ENCODE assay signal across 16 cellular contexts in genomic region chr7:107468824-107469223, GRCh38. TPM values are rescaled to one million over a fixed set of nuclear protein-coding genes. Genes with fewer than 3 reads are reported as not detected.
DNase-seq lines count a peak whose midpoint lies in the region; ATAC-seq, FAIRE-seq and TF ChIP-seq lines count a peak whose summit lies in the region.
"Had no signal": no experiment of that assay in that cellular context is flagged by ENCODE, and none has a peak within 500 bp of the region (broad histone marks: within the 10 kb centered on the region; RNA-seq: fewer than 3 reads in every experiment).

No MANE protein-coding gene starts in this region.

- CTCF ChIA-PET in WTC11 (lab: Charles Lee), result no interaction called here

- TF ChIP-seq CTCF in heart left ventricle (IDR thresholded peaks at IDR 0.05) (no peak), WTC11 (IDR thresholded peaks at IDR 0.05) (no peak), kidney (IDR thresholded peaks at IDR 0.05; ENCODE audit: borderline replicate concordance, extremely low read depth, insufficient read depth) (no peak)

- intact Hi-C loops in heart left ventricle (cut with DNase I) (loop anchor here in 6 of 10 donors (5.0 to 10.0 kb wide), 6 partner anchors 96 to 406 kb away; partner anchors contain the start of genes BCAP29 (in 1 of the 6), COG5 (in 1 of the 6) and DUS4L (in 1 of the 6)), left ventricle myocardium superior (cut with micrococcal nuclease) (loop anchor here (10.0 kb wide), 1 partner anchor 264 kb away; no protein-coding TSS in a partner anchor), kidney (cut with DNase I) (loop anchor here (10.0 kb wide), 1 partner anchor 256 kb away; no protein-coding TSS in a partner anchor)

- H3K9me3 ChIP-seq in heart left ventricle (no peaks in the 10 kb centered on the region), kidney (ENCODE audit: control insufficient read depth in 1 of 2, low read length in 2 of 2) (no peaks in the 10 kb centered on the region)
- H3K9me3 ChIP-seq: BLaER1, Caco-2 had no signal

- H3K4me1 ChIP-seq in heart left ventricle (peaks cover 0 to 17% (median 0%) of the 10 kb centered on the region in 12 donors), kidney (ENCODE audit: control insufficient read depth in 1 of 2, insufficient read depth in 1 of 2, low read depth in 1 of 2, low read length in 2 of 2) (no peaks in the 10 kb centered on the region)
- H3K4me1 ChIP-seq: BLaER1, Caco-2 had no signal

- no peak for ATAC-seq in heart left ventricle
- ATAC-seq in left ventricle myocardium superior, result no peak
- ATAC-seq in WTC11, result no peak

- H3K27ac ChIP-seq in heart left ventricle (peak overlapping the region in 10 of 12 donors; percentile 34 to 84 (median 74)), kidney (ENCODE audit: low read depth in 2 of 2, low read length in 2 of 2) (no peak overlapping the region)
- H3K27ac ChIP-seq: 22Rv1, BLaER1 had no signal

- POLR2A ChIA-PET in WTC11 (lab: Charles Lee), result no interaction called here

- H3K27ac Mint-ChIP-seq in WTC11, result no peak overlapping the region
- H3K27ac Mint-ChIP-seq: CD8-positive, alpha-beta memory T cell; HFFc6 had no signal

- H3K4me3 ChIP-seq in heart left ventricle (no peak overlapping the region), kidney (ENCODE audit: low read length in 2 of 2) (no peak overlapping the region)
- H3K4me3 ChIP-seq: BLaER1 had no signal

- H3K4me3 Mint-ChIP-seq in WTC11, result no peak overlapping the region
- H3K4me3 Mint-ChIP-seq: CD8-positive, alpha-beta memory T cell; HFFc6 had no signal

- no peak overlapping the region for H3K9ac ChIP-seq in kidney (ENCODE audit: low read length in 2 of 2)
- H3K9ac ChIP-seq: BLaER1 had no signal

- H3K4me1 Mint-ChIP-seq in WTC11, result peaks cover 17% of the 10 kb centered on the region

- no peaks in the 10 kb centered on the region for H3K36me3 Mint-ChIP-seq in WTC11

- no peaks in the 10 kb centered on the region for H3K27me3 ChIP-seq in heart left ventricle
- H3K27me3 ChIP-seq: BLaER1 had no signal

- no peaks in the 10 kb centered on the region for H3K27me3 Mint-ChIP-seq in WTC11 (ENCODE audit: low read depth)
- H3K27me3 Mint-ChIP-seq: CD8-positive, alpha-beta memory T cell had no signal

- FAIRE-seq in kidney (lab: Jason Lieb, UNC), result peak; percentile 97

- H3K9me3 Mint-ChIP-seq in WTC11, result no peaks in the 10 kb centered on the region
- H3K9me3 Mint-ChIP-seq: CD8-positive, alpha-beta memory T cell; HFFc6 had no signal

- no peak for DNase-seq in heart left ventricle
- no peak for DNase-seq in left ventricle myocardium superior
- DNase-seq in WTC11 (ENCODE audit: low spot score), result no peak
- no peak for DNase-seq in kidney
- DNase-seq in G401 (ENCODE audit: low spot score), result no peak
- DNase-seq in NCI-H82 (lab: John Stamatoyannopoulos, UW), result no peak
- no peak for DNase-seq in SIG-M5 (lab: John Stamatoyannopoulos, UW)
- DNase-seq: AML-193; Caco-2; CD8-positive, alpha-beta memory T cell; DND-41; HCEC 1CT; HFFc6 had no signal

- 80 to 92% (median 83%) methylated on average over 1 of the region's 1 CpG for WGBS in heart left ventricle, 4 donors

- in situ Hi-C loops in G401 (cut with HindIII; ENCODE audit: low sequenced_read_pairs), result no loop called here

- no peak for TF ChIP-seq POLR2A in heart left ventricle (IDR thresholded peaks at IDR 0.05)

- no peaks in the 10 kb centered on the region for H3K36me3 ChIP-seq in heart left ventricle
- no peaks in the 10 kb centered on the region for H3K36me3 ChIP-seq in kidney (ENCODE audit: control insufficient read depth in 1 of 2, insufficient read depth in 2 of 2, low read length in 2 of 2)
- H3K36me3 ChIP-seq: BLaER1 had no signal

TF ChIP-seq in WTC11, 78 proteins besides CTCF, POLR2A, EP300 and RAD21:
- TF ChIP-seq HMGA2 (CRISPR knock-in tag; IDR thresholded peaks at IDR 0.05) (peak; percentile 93; the same call in 1 of the 2 replicates), ZNF512 (CRISPR knock-in tag; IDR thresholded peaks at IDR 0.05; ENCODE audit: borderline replicate concordance) (no peak)

RNA-seq across cellular contexts. Expression of gene GPR22, which starts 1.0 kb away (rescaled TPM):
- 10 to 100 TPM in 8 of 9 donors, 1 to 10 TPM in 1; 7.0 to 59.8 (median 41.9) TPM for total RNA-seq in heart left ventricle
- 10 to 100 TPM in 1 of 2 donors, 1 to 10 TPM in 1; 9.0 to 33.5 TPM for polyA plus RNA-seq in heart left ventricle
- total RNA-seq in left ventricle myocardium superior, result 54.4 TPM
- not detected in 3 replicates for total RNA-seq in WTC11 (2021)
- total RNA-seq in kidney, result not detected
- not detected for polyA plus RNA-seq in kidney (ENCODE audit: insufficient read depth, low read depth, low replicate concordance)
- not detected in 2 replicates for total RNA-seq in G401 (2014; rRNA removed; shearing (Covaris generic))
- total RNA-seq: Caco-2; CD8-positive, alpha-beta memory T cell; H4; HFFc6 had no signal

Comparison
In these comparisons a context has a peak if more than half of its experiments do, and no peak if none do; other contexts are left out.
1. H3K27ac ChIP-seq: peak in heart left ventricle (10 of 12); none in kidney (0 of 2).